ENCODE assay signal across 7 cellular contexts in the genomic region with DNA sequence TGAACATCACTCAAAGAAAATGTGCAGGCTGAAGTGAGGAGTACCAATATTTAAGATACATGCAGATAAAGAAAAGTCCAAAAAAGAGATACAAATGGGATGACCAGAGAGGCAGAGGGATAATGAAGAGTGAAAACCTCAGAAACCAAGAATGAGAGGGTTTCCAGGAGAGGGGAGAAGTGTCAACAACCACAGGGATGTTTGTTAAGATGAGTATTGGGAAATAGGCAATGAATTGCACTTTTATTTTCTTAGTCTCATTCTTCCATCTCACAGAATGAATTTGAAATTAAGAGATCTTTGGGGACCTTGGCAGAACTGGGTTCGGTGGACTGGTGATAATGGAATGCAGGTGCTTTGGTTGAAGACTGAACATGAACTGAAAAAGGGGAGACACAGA.
"Had no signal": no experiment of that assay in that cellular context is flagged by ENCODE, and none has a peak within 500 bp of the region (broad histone marks: within the 10 kb centered on the region; RNA-seq: fewer than 3 reads in every experiment).

No MANE protein-coding gene starts in this region.

- DNase-seq: GOT3, H9, HCEC 1CT, IMR-90, KBM-7 had no signal

- H3K27ac Mint-ChIP-seq: H9 had no signal

- FAIRE-seq: H54, HTR-8/SVneo had no signal

- H3K9me3 Mint-ChIP-seq: H9 had no signal

- H3K4me3 Mint-ChIP-seq: H9 had no signal
